ENCODE assay signal across 12 cellular contexts in the genomic region with DNA sequence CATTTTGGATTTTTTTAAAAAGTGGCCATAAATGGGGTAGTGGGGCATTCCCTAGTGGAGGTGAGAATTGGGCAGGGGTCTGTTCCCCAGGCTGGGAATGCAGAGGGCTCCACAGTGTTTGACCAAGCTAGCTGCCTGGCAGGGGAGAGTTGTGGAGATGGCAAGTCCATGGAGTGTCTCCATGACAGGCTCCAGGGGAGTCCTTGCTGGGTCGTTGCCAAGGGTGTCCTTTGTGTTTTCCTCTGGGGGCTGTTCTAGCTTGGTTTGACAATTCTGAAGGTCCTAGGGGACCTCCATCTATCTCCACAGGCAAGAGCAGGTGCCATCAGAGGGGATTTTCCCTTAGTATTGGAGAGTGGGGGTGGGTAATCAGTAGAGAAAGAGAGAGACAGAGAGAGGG.
DNase-seq lines count a peak whose midpoint lies in the region; ATAC-seq, FAIRE-seq and TF ChIP-seq lines count a peak whose summit lies in the region.
"Had no signal": no experiment of that assay in that cellular context is flagged by ENCODE, and none has a peak within 500 bp of the region (broad histone marks: within the 10 kb centered on the region; RNA-seq: fewer than 3 reads in every experiment).

No MANE protein-coding gene starts in this region.

- TF ChIP-seq CTCF in vagina (IDR thresholded peaks at IDR 0.05) (no peak), pancreas (IDR thresholded peaks at IDR 0.05) (no peak)

- H3K27ac ChIP-seq in BLaER1 treated with 17β-estradiol and CSF1 and Interleukin-3, amounts not matched to agents 10 nM and 100 nM: no peak overlapping the region
- H3K27ac ChIP-seq in vagina (peak overlapping the region; percentile 43), pancreas (no peak overlapping the region)
- H3K27ac ChIP-seq: A549 had no signal

- no peaks in the 10 kb centered on the region for H3K36me3 ChIP-seq in BLaER1 treated with 17β-estradiol and CSF1 and Interleukin-3, amounts not matched to agents 10 nM and 100 nM
- H3K36me3 ChIP-seq in adipocyte (ENCODE audit: control insufficient read depth, insufficient read depth, low read length, severe bottlenecking) (no peaks in the 10 kb centered on the region), vagina (no peaks in the 10 kb centered on the region), pancreas (no peaks in the 10 kb centered on the region)
- H3K36me3 ChIP-seq: BE2C had no signal

- ATAC-seq in sciatic nerve (no peak), pancreas (no peak)
- ATAC-seq: A549 had no signal

- in situ Hi-C loops in G401 (cut with HindIII; ENCODE audit: low sequenced_read_pairs): no loop called here

- TF ChIP-seq POLR2A in vagina (IDR thresholded peaks at IDR 0.05): no peak

- H3K4me1 ChIP-seq in BLaER1 treated with 17β-estradiol and CSF1 and Interleukin-3, amounts not matched to agents 10 nM and 100 nM: peaks cover 8 to 64% (median 57%) of the 10 kb centered on the region in 10 experiments
- H3K4me1 ChIP-seq in adipocyte (ENCODE audit: control insufficient read depth, insufficient read depth, low read length) (peaks cover 74% of the 10 kb centered on the region), vagina (peaks cover 51% of the 10 kb centered on the region), pancreas (peaks cover 0 to 8% (median 0%) of the 10 kb centered on the region in 3 donors)
- H3K4me1 ChIP-seq: BE2C had no signal

- no peak for FAIRE-seq in pancreas (lab: Jason Lieb, UNC)
- FAIRE-seq: A549 had no signal

- H3K4me3 ChIP-seq in BLaER1 treated with 17β-estradiol and CSF1 and Interleukin-3, amounts not matched to agents 10 nM and 100 nM: no peak overlapping the region
- no peak overlapping the region for H3K4me3 ChIP-seq in adipocyte (ENCODE audit: low read length)
- H3K4me3 ChIP-seq in vagina: no peak overlapping the region
- H3K4me3 ChIP-seq in pancreas: no peak overlapping the region
- H3K4me3 ChIP-seq: A549 had no signal

- H3K9ac ChIP-seq in BLaER1 treated with 17β-estradiol and CSF1 and Interleukin-3, amounts not matched to agents 10 nM and 100 nM: no peak overlapping the region
- peak overlapping the region; percentile 76 for H3K9ac ChIP-seq in adipocyte (ENCODE audit: low read length)

- H3K27me3 ChIP-seq in BLaER1 treated with 17β-estradiol and CSF1 and Interleukin-3, amounts not matched to agents 10 nM and 100 nM: no peaks in the 10 kb centered on the region
- H3K27me3 ChIP-seq in adipocyte (replicated peaks; ENCODE audit: control insufficient read depth, insufficient read depth, low read length) (no peaks in the 10 kb centered on the region), vagina (no peaks in the 10 kb centered on the region), pancreas (no peaks in the 10 kb centered on the region)
- H3K27me3 ChIP-seq: BE2C had no signal

- peak overlapping the region in 9 of 11 experiments; percentile 64 to 91 (median 86); a peak in 18 of 22 replicates for H3K4me2 ChIP-seq in BLaER1 treated with 17β-estradiol and CSF1 and Interleukin-3, amounts not matched to agents 10 nM and 100 nM
- H3K4me2 ChIP-seq: A549 had no signal

- H4K20me1 ChIP-seq in BLaER1 treated with 17β-estradiol and CSF1 and Interleukin-3, amounts not matched to agents 10 nM and 100 nM: no peaks in the 10 kb centered on the region

- 57 to 64% methylated on average over 1 of the region's 1 CpG for WGBS in pancreas, 2 donors

- peaks cover under 1 to 11% (median 8%) of the 10 kb centered on the region in 11 experiments; a peak in 19 of 22 replicates for H3K9me3 ChIP-seq in BLaER1 treated with 17β-estradiol and CSF1 and Interleukin-3, amounts not matched to agents 10 nM and 100 nM (replicated peaks in 1 of 11)
- H3K9me3 ChIP-seq in adipocyte (ENCODE audit: control insufficient read depth, low read length) (no peaks in the 10 kb centered on the region), vagina (no peaks in the 10 kb centered on the region), pancreas (no peaks in the 10 kb centered on the region)
- H3K9me3 ChIP-seq: BE2C had no signal

- DNase-seq in adipocyte (ENCODE audit: low read depth) (no peak), sciatic nerve (ENCODE audit: low spot score) (peak; percentile 56), vagina (ENCODE audit: extremely low spot score in 2 of 2) (no peak), pancreas (no peak), SKM-1 treated with dmso at 0.1 percent for 144 hours (lab: John Stamatoyannopoulos, UW; ENCODE audit: unreplicated experiment) (no peak), G401 (ENCODE audit: low spot score) (no peak)
- DNase-seq: BE2C, DMS53, HCEC 1CT, HFFc6 had no signal

- intact Hi-C loops in sciatic nerve (cut with DNase I): no loop called here
- intact Hi-C loops in vagina (cut with DNase I): no loop called here
- intact Hi-C loops in pancreas (cut with DNase I): no loop called here
